ENCODE assay signal across 8 cellular contexts in the genomic region with DNA sequence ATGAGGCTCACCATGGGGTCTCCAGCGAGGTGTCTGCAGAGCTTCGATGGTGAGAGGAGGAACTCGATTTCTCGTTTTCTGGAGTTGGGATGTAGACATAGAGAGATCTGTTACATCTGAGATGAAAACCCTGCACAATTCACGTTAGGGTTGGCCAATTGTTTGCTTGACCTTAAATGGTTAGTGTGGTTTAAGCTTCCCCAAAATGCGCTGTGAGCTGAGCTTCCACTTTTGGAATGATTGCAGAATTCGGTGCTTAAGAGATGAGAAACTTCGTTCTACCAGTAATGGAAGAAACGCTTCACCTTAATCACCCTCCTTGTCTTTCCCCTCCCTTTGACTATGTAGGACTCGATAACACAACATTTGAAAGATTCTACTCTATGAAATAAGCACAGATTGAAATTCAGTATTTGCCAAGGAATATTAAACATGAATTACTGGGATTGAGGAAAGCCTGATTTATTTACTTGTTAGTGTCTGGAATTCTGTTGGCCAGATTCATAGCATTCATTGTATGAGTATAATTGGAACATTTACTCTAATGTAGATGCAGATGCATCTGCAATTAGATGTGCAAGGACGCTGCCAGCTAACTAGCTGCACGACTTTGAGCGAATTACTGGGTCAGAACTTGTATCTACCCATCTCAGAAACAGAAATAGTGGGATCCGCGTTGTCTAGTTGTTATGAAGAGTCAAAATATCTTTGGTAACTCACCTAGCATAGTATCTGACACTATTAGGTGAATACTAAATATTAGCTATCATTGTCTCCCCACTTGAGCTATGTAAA. TPM values are rescaled to one million over a fixed set of nuclear protein-coding genes. Genes with fewer than 3 reads are reported as not detected.
A peak's percentile ranks its signal among the peaks of the same experiment; 100 is the strongest.
DNase-seq lines count a peak whose midpoint lies in the region; ATAC-seq lines count a peak whose summit lies in the region.

No MANE protein-coding gene starts in this region.

- no peaks in the 10 kb centered on the region for H3K36me3 Mint-ChIP-seq in IgD-negative memory B cell
- peaks cover 4% of the 10 kb centered on the region for H3K36me3 Mint-ChIP-seq in activated naive CD8-positive, alpha-beta T cell treated with anti-CD3 and anti-CD28 coated beads, Interleukin-2, amount 10 ng/mL, durations not matched to agents 7 days and 5 days
- peaks cover 24% of the 10 kb centered on the region for H3K36me3 Mint-ChIP-seq in stimulated activated effector memory CD8-positive, alpha-beta T cell treated with anti-CD3 and anti-CD28 coated beads, Interleukin-12 subunit alpha, Interleukin-12 subunit beta, amount 100 ng/mL, for 72 hours

- POLR2A ChIA-PET in activated naive CD8-positive, alpha-beta T cell treated with anti-CD3 and anti-CD28 coated beads, Interleukin-2, amount 10 ng/mL, durations not matched to agents 7 days and 5 days (lab: Charles Lee): interaction anchor here (0.9 to 5.5 kb wide), 4 partner anchors 10 to 93 kb away, joined by 4 to 107 read pairs (median 26); no protein-coding TSS in a partner anchor

- H3K4me3 Mint-ChIP-seq in IgD-negative memory B cell: peak overlapping the region; percentile 95 to 100 (median 96)
- H3K4me3 Mint-ChIP-seq in activated naive CD8-positive, alpha-beta T cell treated with anti-CD3 and anti-CD28 coated beads, Interleukin-2, amount 10 ng/mL, durations not matched to agents 7 days and 5 days: peak overlapping the region; percentile 87
- peak overlapping the region; percentile 85 for H3K4me3 Mint-ChIP-seq in stimulated activated effector memory CD8-positive, alpha-beta T cell treated with anti-CD3 and anti-CD28 coated beads, Interleukin-12 subunit alpha, Interleukin-12 subunit beta, amount 100 ng/mL, for 72 hours

- peaks cover 19 to 36% (median 24%) of the 10 kb centered on the region in 3 donors for H3K4me1 Mint-ChIP-seq in IgD-negative memory B cell
- peaks cover 36% of the 10 kb centered on the region for H3K4me1 Mint-ChIP-seq in activated naive CD8-positive, alpha-beta T cell treated with anti-CD3 and anti-CD28 coated beads, Interleukin-2, amount 10 ng/mL, durations not matched to agents 7 days and 5 days
- H3K4me1 Mint-ChIP-seq in stimulated activated effector memory CD8-positive, alpha-beta T cell treated with anti-CD3 and anti-CD28 coated beads, Interleukin-12 subunit alpha, Interleukin-12 subunit beta, amount 100 ng/mL, for 72 hours: peaks cover 41% of the 10 kb centered on the region

- peaks cover 0 to 5% (median 2%) of the 10 kb centered on the region in 3 donors for H3K9me3 Mint-ChIP-seq in IgD-negative memory B cell
- no peaks in the 10 kb centered on the region for H3K9me3 Mint-ChIP-seq in activated naive CD8-positive, alpha-beta T cell treated with anti-CD3 and anti-CD28 coated beads, Interleukin-2, amount 10 ng/mL, durations not matched to agents 7 days and 5 days
- no peaks in the 10 kb centered on the region for H3K9me3 Mint-ChIP-seq in stimulated activated effector memory CD8-positive, alpha-beta T cell treated with anti-CD3 and anti-CD28 coated beads, Interleukin-12 subunit alpha, Interleukin-12 subunit beta, amount 100 ng/mL, for 72 hours

- no peak for ATAC-seq in activated naive CD8-positive, alpha-beta T cell treated with anti-CD3 and anti-CD28 coated beads, Interleukin-2, amount 10 ng/mL, durations not matched to agents 7 days and 5 days (ENCODE audit: low read depth)
- ATAC-seq in stimulated activated effector memory CD8-positive, alpha-beta T cell treated with anti-CD3 and anti-CD28 coated beads, Interleukin-12 subunit alpha, Interleukin-12 subunit beta, amount 100 ng/mL, for 72 hours: no peak
- ATAC-seq in HG02759 (IDR thresholded peaks at IDR 0.05; ENCODE audit: unreplicated experiment): no peak

- DNase-seq in stimulated activated CD4-positive, alpha-beta T cell treated with anti-CD3 and anti-CD28 coated beads, Interleukin-1b, Interleukin-23, amount 100 ng/mL, for 48 hours: peak; percentile 44
- no peak for DNase-seq in stimulated activated CD4-positive, alpha-beta T cell treated with anti-CD3 and anti-CD28 coated beads, Interleukin-12 subunit alpha, Interleukin-12 subunit beta, amount 100 ng/mL, for 4 hours
- no peak for DNase-seq in activated naive CD8-positive, alpha-beta T cell treated with anti-CD3 and anti-CD28 coated beads, Interleukin-2, amount 10 ng/mL, durations not matched to agents 7 days and 5 days
- no peak for DNase-seq in stimulated activated effector memory CD8-positive, alpha-beta T cell treated with anti-CD3 and anti-CD28 coated beads, Interleukin-12 subunit alpha, Interleukin-12 subunit beta, amount 100 ng/mL, for 72 hours (ENCODE audit: low spot score in 2 of 2)
- DNase-seq in cortex of kidney (lab: John Stamatoyannopoulos, UW): no peak

- no peaks in the 10 kb centered on the region for H3K9me3 ChIP-seq in iPS-18c (ENCODE audit: control insufficient read depth, insufficient read depth, low read length)

- no peaks in the 10 kb centered on the region for H3K27me3 Mint-ChIP-seq in IgD-negative memory B cell
- H3K27me3 Mint-ChIP-seq in activated naive CD8-positive, alpha-beta T cell treated with anti-CD3 and anti-CD28 coated beads, Interleukin-2, amount 10 ng/mL, durations not matched to agents 7 days and 5 days: no peaks in the 10 kb centered on the region

- peak overlapping the region; percentile 83 for H3K4me3 ChIP-seq in iPS-18c (ENCODE audit: insufficient read depth, low read depth, low read length)

- H3K27ac Mint-ChIP-seq in IgD-negative memory B cell: peak overlapping the region; percentile 98
- H3K27ac Mint-ChIP-seq in activated naive CD8-positive, alpha-beta T cell treated with anti-CD3 and anti-CD28 coated beads, Interleukin-2, amount 10 ng/mL, durations not matched to agents 7 days and 5 days: peak overlapping the region; percentile 90
- H3K27ac Mint-ChIP-seq in stimulated activated effector memory CD8-positive, alpha-beta T cell treated with anti-CD3 and anti-CD28 coated beads, Interleukin-12 subunit alpha, Interleukin-12 subunit beta, amount 100 ng/mL, for 72 hours: peak overlapping the region; percentile 98

RNA-seq across cellular contexts. Expression of gene KLF7, which starts 1.6 kb away (rescaled TPM):
- polyA plus RNA-seq in IgD-negative memory B cell: 17.9 TPM
- 10 to 100 TPM; 17.9 to 22.9 TPM for total RNA-seq in activated naive CD8-positive, alpha-beta T cell treated with anti-CD3 and anti-CD28 coated beads, Interleukin-2, amount 10 ng/mL, durations not matched to agents 7 days and 5 days
